1 cellular context compared by ENCODE assay signal in the genomic region with DNA sequence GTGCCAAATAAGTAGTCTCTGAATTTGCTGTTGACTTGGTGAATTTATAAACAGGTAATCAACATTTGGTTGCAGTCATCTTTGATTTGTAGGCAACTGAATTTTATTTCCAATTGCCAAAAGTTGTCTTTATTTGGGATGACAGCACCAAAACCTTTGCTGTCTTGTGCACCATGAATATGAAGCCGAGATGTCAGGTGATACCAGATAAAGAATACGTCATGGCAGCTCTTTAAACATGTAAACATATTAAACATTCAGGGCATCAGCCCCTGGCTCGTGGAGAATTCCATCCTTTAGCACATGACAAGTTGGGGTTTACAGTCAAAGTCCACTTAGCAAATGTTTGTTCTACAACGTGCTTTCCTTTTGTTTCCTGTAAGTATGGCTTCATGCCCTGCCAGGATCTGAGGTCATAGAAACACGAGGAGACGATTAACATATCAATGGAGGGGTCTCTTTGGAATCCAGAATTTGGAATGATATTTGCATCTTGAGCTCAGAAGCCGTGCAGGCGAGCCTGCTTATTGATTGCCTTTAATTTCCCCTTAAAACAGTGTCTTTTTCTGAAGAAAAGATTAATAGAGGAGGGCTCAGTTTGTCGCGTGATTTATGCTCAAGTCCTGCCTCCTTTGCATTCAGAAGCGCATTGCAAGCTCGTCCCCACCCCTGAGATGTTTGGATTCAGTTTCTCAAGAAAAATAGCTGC.
A peak's percentile ranks its signal among the peaks of the same experiment; 100 is the strongest.
TF ChIP-seq lines count a peak whose summit lies in the region.

No MANE protein-coding gene starts in this region.

TF ChIP-seq in HepG2, 621 proteins besides CTCF, POLR2A, EP300 and RAD21 (continued from another document and continues in another):
- TF ChIP-seq, protein P1, sequence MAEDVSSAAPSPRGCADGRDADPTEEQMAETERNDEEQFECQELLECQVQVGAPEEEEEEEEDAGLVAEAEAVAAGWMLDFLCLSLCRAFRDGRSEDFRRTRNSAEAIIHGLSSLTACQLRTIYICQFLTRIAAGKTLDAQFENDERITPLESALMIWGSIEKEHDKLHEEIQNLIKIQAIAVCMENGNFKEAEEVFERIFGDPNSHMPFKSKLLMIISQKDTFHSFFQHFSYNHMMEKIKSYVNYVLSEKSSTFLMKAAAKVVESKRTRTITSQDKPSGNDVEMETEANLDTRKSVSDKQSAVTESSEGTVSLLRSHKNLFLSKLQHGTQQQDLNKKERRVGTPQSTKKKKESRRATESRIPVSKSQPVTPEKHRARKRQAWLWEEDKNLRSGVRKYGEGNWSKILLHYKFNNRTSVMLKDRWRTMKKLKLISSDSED (CRISPR knock-in tag; IDR thresholded peaks at IDR 0.05): no peak
- TF ChIP-seq ZNF768 (CRISPR knock-in tag; IDR thresholded peaks at IDR 0.05) (no peak), ZNF747 (CRISPR knock-in tag; IDR thresholded peaks at IDR 0.05; ENCODE audit: borderline replicate concordance) (no peak), POLR2AphosphoS2 (IDR thresholded peaks at IDR 0.05; ENCODE audit: low read depth, low read length) (no peak), ZNF343 (CRISPR knock-in tag; IDR thresholded peaks at IDR 0.05) (no peak), SMAD1 (CRISPR knock-in tag; IDR thresholded peaks at IDR 0.05; ENCODE audit: borderline replicate concordance, low read depth) (no peak), MATR3 (CRISPR knock-in tag; IDR thresholded peaks at IDR 0.05) (no peak), ZNF766 (CRISPR knock-in tag; IDR thresholded peaks at IDR 0.05; ENCODE audit: borderline replicate concordance) (0 out of 2 replicates have a peak, but pooled peaks have one; percentile 35), YEATS4 (CRISPR knock-in tag; IDR thresholded peaks at IDR 0.05; ENCODE audit: borderline replicate concordance) (peak; percentile 50; the same call in 1 of the 2 replicates), MAF1 (CRISPR knock-in tag; IDR thresholded peaks at IDR 0.05; ENCODE audit: borderline replicate concordance) (no peak), ZNF678 (CRISPR knock-in tag; IDR thresholded peaks at IDR 0.05) (no peak), HDAC6 (IDR thresholded peaks at IDR 0.05; ENCODE audit: low read depth, low read length) (no peak), ZKSCAN5 (CRISPR knock-in tag; IDR thresholded peaks at IDR 0.05) (no peak), ZNF720 (CRISPR knock-in tag; IDR thresholded peaks at IDR 0.05) (no peak), RXRB (CRISPR knock-in tag; IDR thresholded peaks at IDR 0.05; ENCODE audit: borderline replicate concordance) (peak; percentile 97), KLF12 (CRISPR knock-in tag; IDR thresholded peaks at IDR 0.05; ENCODE audit: borderline replicate concordance) (no peak; the same call in 1 of the 2 replicates), ZNF180 (CRISPR knock-in tag; IDR thresholded peaks at IDR 0.05; ENCODE audit: borderline replicate concordance, low read depth) (no peak), KLF6 (CRISPR knock-in tag; IDR thresholded peaks at IDR 0.05) (peak; percentile 95), ZNF235 (CRISPR knock-in tag; IDR thresholded peaks at IDR 0.05; ENCODE audit: borderline replicate concordance) (no peak), HNF4G (IDR thresholded peaks at IDR 0.05; ENCODE audit: borderline replicate concordance, low read depth, low read length) (peak; percentile 95), HNF4G (CRISPR knock-in tag; IDR thresholded peaks at IDR 0.05; ENCODE audit: borderline replicate concordance, low read depth) (peak; percentile 97), NCOR1 (IDR thresholded peaks at IDR 0.05; ENCODE audit: borderline replicate concordance, low read length) (peak; percentile 89; the same call in 1 of the 2 replicates), PAX8 (CRISPR knock-in tag; IDR thresholded peaks at IDR 0.05; ENCODE audit: borderline replicate concordance) (no peak), ZNF24 (IDR thresholded peaks at IDR 0.05) (peak; percentile 50; the same call in 1 of the 2 replicates), ZFP82 (CRISPR knock-in tag; IDR thresholded peaks at IDR 0.05; ENCODE audit: borderline replicate concordance) (no peak), RELA (CRISPR knock-in tag; IDR thresholded peaks at IDR 0.05) (no peak; the same call in 1 of the 2 replicates), SNAPC2 (CRISPR knock-in tag; IDR thresholded peaks at IDR 0.05) (peak; percentile 88; the same call in 1 of the 2 replicates)
- TF ChIP-seq, protein P2, sequence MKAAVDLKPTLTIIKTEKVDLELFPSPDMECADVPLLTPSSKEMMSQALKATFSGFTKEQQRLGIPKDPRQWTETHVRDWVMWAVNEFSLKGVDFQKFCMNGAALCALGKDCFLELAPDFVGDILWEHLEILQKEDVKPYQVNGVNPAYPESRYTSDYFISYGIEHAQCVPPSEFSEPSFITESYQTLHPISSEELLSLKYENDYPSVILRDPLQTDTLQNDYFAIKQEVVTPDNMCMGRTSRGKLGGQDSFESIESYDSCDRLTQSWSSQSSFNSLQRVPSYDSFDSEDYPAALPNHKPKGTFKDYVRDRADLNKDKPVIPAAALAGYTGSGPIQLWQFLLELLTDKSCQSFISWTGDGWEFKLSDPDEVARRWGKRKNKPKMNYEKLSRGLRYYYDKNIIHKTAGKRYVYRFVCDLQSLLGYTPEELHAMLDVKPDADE (CRISPR knock-in tag; IDR thresholded peaks at IDR 0.05): no peak
- TF ChIP-seq, protein P3, sequence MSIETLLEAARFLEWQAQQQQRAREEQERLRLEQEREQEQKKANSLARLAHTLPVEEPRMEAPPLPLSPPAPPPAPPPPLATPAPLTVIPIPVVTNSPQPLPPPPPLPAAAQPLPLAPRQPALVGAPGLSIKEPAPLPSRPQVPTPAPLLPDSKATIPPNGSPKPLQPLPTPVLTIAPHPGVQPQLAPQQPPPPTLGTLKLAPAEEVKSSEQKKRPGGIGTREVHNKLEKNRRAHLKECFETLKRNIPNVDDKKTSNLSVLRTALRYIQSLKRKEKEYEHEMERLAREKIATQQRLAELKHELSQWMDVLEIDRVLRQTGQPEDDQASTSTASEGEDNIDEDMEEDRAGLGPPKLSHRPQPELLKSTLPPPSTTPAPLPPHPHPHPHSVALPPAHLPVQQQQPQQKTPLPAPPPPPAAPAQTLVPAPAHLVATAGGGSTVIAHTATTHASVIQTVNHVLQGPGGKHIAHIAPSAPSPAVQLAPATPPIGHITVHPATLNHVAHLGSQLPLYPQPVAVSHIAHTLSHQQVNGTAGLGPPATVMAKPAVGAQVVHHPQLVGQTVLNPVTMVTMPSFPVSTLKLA (IDR thresholded peaks at IDR 0.05): peak; percentile 92
- TF ChIP-seq, protein P4, sequence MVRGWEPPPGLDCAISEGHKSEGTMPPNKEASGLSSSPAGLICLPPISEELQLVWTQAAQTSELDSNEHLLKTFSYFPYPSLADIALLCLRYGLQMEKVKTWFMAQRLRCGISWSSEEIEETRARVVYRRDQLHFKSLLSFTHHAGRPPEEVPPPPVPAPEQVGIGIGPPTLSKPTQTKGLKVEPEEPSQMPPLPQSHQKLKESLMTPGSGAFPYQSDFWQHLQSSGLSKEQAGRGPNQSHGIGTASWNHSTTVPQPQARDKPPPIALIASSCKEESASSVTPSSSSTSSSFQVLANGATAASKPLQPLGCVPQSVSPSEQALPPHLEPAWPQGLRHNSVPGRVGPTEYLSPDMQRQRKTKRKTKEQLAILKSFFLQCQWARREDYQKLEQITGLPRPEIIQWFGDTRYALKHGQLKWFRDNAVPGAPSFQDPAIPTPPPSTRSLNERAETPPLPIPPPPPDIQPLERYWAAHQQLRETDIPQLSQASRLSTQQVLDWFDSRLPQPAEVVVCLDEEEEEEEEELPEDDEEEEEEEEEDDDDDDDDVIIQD (CRISPR knock-in tag; IDR thresholded peaks at IDR 0.05; ENCODE audit: low read depth): peak; percentile 97
- TF ChIP-seq, protein P5, sequence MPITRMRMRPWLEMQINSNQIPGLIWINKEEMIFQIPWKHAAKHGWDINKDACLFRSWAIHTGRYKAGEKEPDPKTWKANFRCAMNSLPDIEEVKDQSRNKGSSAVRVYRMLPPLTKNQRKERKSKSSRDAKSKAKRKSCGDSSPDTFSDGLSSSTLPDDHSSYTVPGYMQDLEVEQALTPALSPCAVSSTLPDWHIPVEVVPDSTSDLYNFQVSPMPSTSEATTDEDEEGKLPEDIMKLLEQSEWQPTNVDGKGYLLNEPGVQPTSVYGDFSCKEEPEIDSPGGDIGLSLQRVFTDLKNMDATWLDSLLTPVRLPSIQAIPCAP (CRISPR knock-in tag; IDR thresholded peaks at IDR 0.05; ENCODE audit: low read depth): no peak
- TF ChIP-seq, protein P6, sequence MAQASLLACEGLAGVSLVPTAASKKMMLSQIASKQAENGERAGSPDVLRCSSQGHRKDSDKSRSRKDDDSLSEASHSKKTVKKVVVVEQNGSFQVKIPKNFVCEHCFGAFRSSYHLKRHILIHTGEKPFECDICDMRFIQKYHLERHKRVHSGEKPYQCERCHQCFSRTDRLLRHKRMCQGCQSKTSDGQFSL (CRISPR knock-in tag; IDR thresholded peaks at IDR 0.05): no peak
- TF ChIP-seq, protein P7, sequence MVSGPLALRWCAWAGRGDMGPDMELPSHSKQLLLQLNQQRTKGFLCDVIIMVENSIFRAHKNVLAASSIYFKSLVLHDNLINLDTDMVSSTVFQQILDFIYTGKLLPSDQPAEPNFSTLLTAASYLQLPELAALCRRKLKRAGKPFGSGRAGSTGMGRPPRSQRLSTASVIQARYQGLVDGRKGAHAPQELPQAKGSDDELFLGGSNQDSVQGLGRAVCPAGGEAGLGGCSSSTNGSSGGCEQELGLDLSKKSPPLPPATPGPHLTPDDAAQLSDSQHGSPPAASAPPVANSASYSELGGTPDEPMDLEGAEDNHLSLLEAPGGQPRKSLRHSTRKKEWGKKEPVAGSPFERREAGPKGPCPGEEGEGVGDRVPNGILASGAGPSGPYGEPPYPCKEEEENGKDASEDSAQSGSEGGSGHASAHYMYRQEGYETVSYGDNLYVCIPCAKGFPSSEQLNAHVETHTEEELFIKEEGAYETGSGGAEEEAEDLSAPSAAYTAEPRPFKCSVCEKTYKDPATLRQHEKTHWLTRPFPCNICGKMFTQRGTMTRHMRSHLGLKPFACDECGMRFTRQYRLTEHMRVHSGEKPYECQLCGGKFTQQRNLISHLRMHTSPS (CRISPR knock-in tag; IDR thresholded peaks at IDR 0.05; ENCODE audit: low read depth): no peak
- TF ChIP-seq, protein P8, sequence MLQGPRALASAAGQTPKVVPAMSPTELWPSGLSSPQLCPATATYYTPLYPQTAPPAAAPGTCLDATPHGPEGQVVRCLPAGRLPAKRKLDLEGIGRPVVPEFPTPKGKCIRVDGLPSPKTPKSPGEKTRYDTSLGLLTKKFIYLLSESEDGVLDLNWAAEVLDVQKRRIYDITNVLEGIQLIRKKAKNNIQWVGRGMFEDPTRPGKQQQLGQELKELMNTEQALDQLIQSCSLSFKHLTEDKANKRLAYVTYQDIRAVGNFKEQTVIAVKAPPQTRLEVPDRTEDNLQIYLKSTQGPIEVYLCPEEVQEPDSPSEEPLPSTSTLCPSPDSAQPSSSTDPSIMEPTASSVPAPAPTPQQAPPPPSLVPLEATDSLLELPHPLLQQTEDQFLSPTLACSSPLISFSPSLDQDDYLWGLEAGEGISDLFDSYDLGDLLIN (CRISPR knock-in tag; IDR thresholded peaks at IDR 0.05; ENCODE audit: borderline replicate concordance): no peak
- TF ChIP-seq, protein P9, sequence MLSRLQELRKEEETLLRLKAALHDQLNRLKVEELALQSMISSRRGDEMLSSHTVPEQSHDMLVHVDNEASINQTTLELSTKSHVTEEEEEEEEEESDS (CRISPR knock-in tag; IDR thresholded peaks at IDR 0.05; ENCODE audit: borderline replicate concordance): peak; percentile 71; the same call in 1 of the 2 replicates
- TF ChIP-seq, protein P10, sequence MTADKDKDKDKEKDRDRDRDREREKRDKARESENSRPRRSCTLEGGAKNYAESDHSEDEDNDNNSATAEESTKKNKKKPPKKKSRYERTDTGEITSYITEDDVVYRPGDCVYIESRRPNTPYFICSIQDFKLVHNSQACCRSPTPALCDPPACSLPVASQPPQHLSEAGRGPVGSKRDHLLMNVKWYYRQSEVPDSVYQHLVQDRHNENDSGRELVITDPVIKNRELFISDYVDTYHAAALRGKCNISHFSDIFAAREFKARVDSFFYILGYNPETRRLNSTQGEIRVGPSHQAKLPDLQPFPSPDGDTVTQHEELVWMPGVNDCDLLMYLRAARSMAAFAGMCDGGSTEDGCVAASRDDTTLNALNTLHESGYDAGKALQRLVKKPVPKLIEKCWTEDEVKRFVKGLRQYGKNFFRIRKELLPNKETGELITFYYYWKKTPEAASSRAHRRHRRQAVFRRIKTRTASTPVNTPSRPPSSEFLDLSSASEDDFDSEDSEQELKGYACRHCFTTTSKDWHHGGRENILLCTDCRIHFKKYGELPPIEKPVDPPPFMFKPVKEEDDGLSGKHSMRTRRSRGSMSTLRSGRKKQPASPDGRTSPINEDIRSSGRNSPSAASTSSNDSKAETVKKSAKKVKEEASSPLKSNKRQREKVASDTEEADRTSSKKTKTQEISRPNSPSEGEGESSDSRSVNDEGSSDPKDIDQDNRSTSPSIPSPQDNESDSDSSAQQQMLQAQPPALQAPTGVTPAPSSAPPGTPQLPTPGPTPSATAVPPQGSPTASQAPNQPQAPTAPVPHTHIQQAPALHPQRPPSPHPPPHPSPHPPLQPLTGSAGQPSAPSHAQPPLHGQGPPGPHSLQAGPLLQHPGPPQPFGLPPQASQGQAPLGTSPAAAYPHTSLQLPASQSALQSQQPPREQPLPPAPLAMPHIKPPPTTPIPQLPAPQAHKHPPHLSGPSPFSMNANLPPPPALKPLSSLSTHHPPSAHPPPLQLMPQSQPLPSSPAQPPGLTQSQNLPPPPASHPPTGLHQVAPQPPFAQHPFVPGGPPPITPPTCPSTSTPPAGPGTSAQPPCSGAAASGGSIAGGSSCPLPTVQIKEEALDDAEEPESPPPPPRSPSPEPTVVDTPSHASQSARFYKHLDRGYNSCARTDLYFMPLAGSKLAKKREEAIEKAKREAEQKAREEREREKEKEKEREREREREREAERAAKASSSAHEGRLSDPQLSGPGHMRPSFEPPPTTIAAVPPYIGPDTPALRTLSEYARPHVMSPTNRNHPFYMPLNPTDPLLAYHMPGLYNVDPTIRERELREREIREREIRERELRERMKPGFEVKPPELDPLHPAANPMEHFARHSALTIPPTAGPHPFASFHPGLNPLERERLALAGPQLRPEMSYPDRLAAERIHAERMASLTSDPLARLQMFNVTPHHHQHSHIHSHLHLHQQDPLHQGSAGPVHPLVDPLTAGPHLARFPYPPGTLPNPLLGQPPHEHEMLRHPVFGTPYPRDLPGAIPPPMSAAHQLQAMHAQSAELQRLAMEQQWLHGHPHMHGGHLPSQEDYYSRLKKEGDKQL (CRISPR knock-in tag; IDR thresholded peaks at IDR 0.05; ENCODE audit: low read depth): peak; percentile 75; the same call in 1 of the 2 replicates
